ENCODE assay signal across 8 cellular contexts in the genomic region with DNA sequence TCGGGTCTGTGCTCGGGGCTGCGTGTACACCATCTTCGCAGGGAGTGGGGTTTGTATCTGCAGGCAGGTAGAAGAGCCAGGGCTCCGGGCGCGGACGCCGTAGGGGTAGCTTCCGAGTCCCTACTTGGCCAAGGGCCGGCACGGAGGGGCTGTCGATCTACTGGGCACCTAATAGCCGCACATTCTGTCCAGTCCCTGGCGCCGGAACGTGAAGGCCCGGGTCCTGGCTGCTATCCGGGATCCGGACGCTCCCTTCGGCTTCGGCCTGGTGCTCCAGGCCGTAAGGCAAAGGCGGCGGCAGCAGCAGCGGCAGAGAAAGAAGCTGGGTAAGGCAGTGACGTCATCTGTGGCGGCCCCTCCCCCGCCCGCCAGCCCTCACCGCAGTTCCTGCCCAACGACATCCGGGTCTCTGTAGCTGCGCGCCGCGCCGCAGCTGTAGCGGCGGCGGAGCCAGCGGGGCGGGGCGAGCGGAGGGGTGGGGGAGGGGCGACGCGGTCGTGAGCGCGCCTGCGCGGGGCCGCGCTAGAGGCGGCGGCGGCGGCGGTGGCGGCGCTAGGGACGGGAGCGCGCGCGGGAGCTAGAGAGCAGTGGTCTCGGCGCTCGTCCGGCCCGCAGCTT. TPM values are rescaled to one million over a fixed set of nuclear protein-coding genes. Genes with fewer than 3 reads are reported as not detected.
DNase-seq lines count a peak whose midpoint lies in the region; ATAC-seq and TF ChIP-seq lines count a peak whose summit lies in the region.

A gene (plus strand): TSS at position 525 of the 618 bp plus-strand sequence. CDS start 33,483 bp downstream, outside the sequence.

- intact Hi-C loops in Panc1 (cut with micrococcal nuclease; ENCODE audit: unreplicated experiment) = no loop called here

- no peaks in the 10 kb centered on the region for H3K27me3 Mint-ChIP-seq in activated T-cell treated with anti-CD3 and anti-CD28 coated beads, Interleukin-2, amount 50 U/mL, for 4 hours (ENCODE audit: low read depth)

- no TSS peak for BruUV-seq in Panc1 (replicated peaks; lab: Mats Ljungman, UMichigan)

- H3K36me3 ChIP-seq in Panc1 (ENCODE audit: control insufficient read depth, insufficient read depth, low read length) = no peaks in the 10 kb centered on the region; the same call in 1 of the 2 replicates
- H3K36me3 ChIP-seq in muscle layer of colon (ENCODE audit: insufficient read depth, low read length) = no peaks in the 10 kb centered on the region

- no peaks in the 10 kb centered on the region for H3K36me3 Mint-ChIP-seq in activated T-cell treated with anti-CD3 and anti-CD28 coated beads, Interleukin-2, amount 50 U/mL, for 4 hours (ENCODE audit: insufficient read depth)

- H3K9me3 ChIP-seq in Panc1 (ENCODE audit: control insufficient read depth, insufficient read depth, low read depth, low read length) (no peaks in the 10 kb centered on the region), muscle layer of colon (ENCODE audit: low read length) (no peaks in the 10 kb centered on the region)

- H3K27me3 ChIP-seq in Panc1 (ENCODE audit: control insufficient read depth, insufficient read depth, low read length) (no peaks in the 10 kb centered on the region), muscle layer of colon (ENCODE audit: control insufficient read depth in 1 of 2, insufficient read depth in 2 of 2, low read length in 2 of 2) (no peaks in the 10 kb centered on the region)

- H3K9ac ChIP-seq in muscle layer of colon (ENCODE audit: low read length) = peak within 1 kb of the TSS; percentile 97

- no peaks in the 10 kb centered on the region for H3K9me3 Mint-ChIP-seq in activated T-cell treated with anti-CD3 and anti-CD28 coated beads, Interleukin-2, amount 50 U/mL, for 4 hours

- peak within 1 kb of the TSS; percentile 76 to 79 for H3K4me3 ChIP-seq in Panc1 (ENCODE audit: low read depth in 2 of 2, low read length in 2 of 2)
- peak within 1 kb of the TSS; percentile 78 to 96 for H3K4me3 ChIP-seq in muscle layer of colon (ENCODE audit: low read depth in 1 of 2, low read length in 2 of 2)

- CTCF ChIA-PET in Panc1 (lab: Charles Lee) = interaction anchor here (0.6 kb wide), 2 partner anchors 83 to 1449 kb away, joined by 3 to 6 read pairs; no protein-coding TSS in a partner anchor

- ATAC-seq in GM21723 (IDR thresholded peaks at IDR 0.05; ENCODE audit: unreplicated experiment) (peak; percentile 69), Panc1 (peak; percentile 91), esophagus mucosa (peak; percentile 97)
- ATAC-seq in activated T-cell treated with anti-CD3 and anti-CD28 coated beads, Interleukin-2, amount 50 U/mL, for 4 hours = peak; percentile 76 to 82

- H3K27ac ChIP-seq in Panc1 (ENCODE audit: low read length) (peak within 1 kb of the TSS; percentile 89), muscle layer of colon (ENCODE audit: low read depth, low read length) (peak within 1 kb of the TSS; percentile 95)

- H3K4me1 ChIP-seq in Panc1 (ENCODE audit: control insufficient read depth, insufficient read depth, low read length) = peaks cover 18% of the 10 kb centered on the region; the same call in 1 of the 2 replicates
- peaks cover 30% of the 10 kb centered on the region for H3K4me1 ChIP-seq in muscle layer of colon (ENCODE audit: insufficient read depth, low read length)

- peak; percentile 95 for DNase-seq in DMS53 (lab: John Stamatoyannopoulos, UW)
- DNase-seq in KBM-7 = peak; percentile 97
- peak; percentile 43 for DNase-seq in Panc1 (ENCODE audit: low read depth, low spot score)
- DNase-seq in activated T-cell treated with anti-CD3 and anti-CD28 coated beads, Interleukin-2, amount 50 U/mL, for 4 hours = peak; percentile 97
- peak; percentile 93 to 94 for DNase-seq in stimulated activated CD8-positive, alpha-beta memory T cell treated with anti-CD3 and anti-CD28 coated beads, Interleukin-7, amount 100 ng/mL, for 1 hour (ENCODE audit: low read depth in 2 of 2)

- in situ Hi-C loops in KBM-7 (cut with MboI; ENCODE audit: low pct_unique_long_range_greater_than_20kb, low sequenced_read_pairs) (no loop called here), Panc1 (cut with HindIII; ENCODE audit: low pct_unique_long_range_greater_than_20kb, low sequenced_read_pairs) (no loop called here)

- peak within 1 kb of the TSS; percentile 95 for H3K4me3 Mint-ChIP-seq in activated T-cell treated with anti-CD3 and anti-CD28 coated beads, Interleukin-2, amount 50 U/mL, for 4 hours

- peaks cover 54% of the 10 kb centered on the region for H3K4me1 Mint-ChIP-seq in activated T-cell treated with anti-CD3 and anti-CD28 coated beads, Interleukin-2, amount 50 U/mL, for 4 hours (ENCODE audit: low read depth)

- POLR2A ChIA-PET in Panc1 (lab: Charles Lee) = interaction anchor here (0.6 to 1.2 kb wide), 11 partner anchors 8 to 838 kb away, joined by 3 to 11 read pairs (median 4); no protein-coding TSS in a partner anchor

- TF ChIP-seq CTCF in Panc1 (IDR thresholded peaks at IDR 0.05) = no peak

RNA-seq across cellular contexts. Expression of the gene that starts here (rescaled TPM):
- total RNA-seq in Panc1 (2021; ENCODE audit: unreplicated experiment) (28.1 TPM), esophagus mucosa (25.8 TPM)
- polyA plus RNA-seq in Panc1 (2012; ENCODE audit: insufficient read length) = 18.6 TPM
- total RNA-seq in activated T-cell treated with anti-CD3 and anti-CD28 coated beads, Interleukin-2, amount 50 U/mL, for 4 hours = 10 to 100 TPM; 39.3 to 40.4 (median 40.0) TPM

Comparison
In these comparisons a context has a peak if more than half of its experiments do, and no peak if none do; other contexts are left out.
1. Peak in every context shown above with its lines: DNase-seq, ATAC-seq, H3K4me3 ChIP-seq and H3K27ac ChIP-seq.
2. DNase-seq: peak in every context shown above with its lines; median percentile 97 in KBM-7; 97 in activated T-cell treated with anti-CD3 and anti-CD28 coated beads, Interleukin-2, amount 50 U/mL, for 4 hours; 95 in DMS53; 94 in stimulated activated CD8-positive, alpha-beta memory T cell treated with anti-CD3 and anti-CD28 coated beads, Interleukin-7, amount 100 ng/mL, for 1 hour; 43 in Panc1.